ENCODE assay signal across 1 cellular context in the genomic region with DNA sequence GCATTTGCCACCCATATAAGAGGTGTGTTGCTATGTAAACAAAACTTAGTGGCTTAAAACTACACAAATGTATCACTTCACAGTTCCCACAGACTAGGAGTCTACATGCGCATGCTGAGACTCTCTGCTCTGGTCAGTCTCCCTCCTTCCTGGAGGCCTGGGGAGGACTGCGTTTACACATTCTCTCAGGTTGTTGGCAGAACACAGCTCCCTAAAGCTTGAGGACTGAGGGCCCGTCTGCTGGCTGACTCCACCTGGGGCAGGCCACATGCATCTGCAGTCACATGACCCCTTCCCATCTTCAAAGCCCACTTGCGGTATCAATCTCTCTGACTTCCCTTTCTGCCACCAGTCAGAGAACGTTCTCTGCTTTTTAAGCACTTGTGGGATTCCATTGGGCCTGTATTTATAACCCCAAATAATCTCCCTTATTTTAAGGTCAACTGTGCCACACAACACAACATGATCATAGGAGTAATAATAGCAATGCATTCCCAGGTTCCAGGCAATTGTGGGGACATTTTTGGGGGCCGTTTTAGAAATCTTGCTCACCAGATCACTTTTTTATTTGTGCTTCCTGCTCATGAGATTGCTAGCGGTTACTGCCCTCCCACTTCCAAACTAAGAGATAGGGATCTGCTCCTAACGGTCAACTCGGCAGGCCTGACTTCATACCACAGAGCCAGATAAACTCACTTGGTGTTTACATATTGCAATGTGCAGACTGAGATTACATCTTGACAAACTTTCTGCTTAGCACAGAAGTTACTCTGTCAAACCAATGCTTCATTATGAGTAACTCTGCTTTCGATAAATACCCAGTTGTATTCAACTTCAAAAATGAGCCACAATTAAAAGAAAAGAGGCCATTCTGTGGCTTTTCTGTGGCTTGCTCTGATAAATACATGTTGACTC.
A peak's percentile ranks its signal among the peaks of the same experiment; 100 is the strongest.
TF ChIP-seq lines count a peak whose summit lies in the region.

No MANE protein-coding gene starts in this region.

TF ChIP-seq in HepG2, 621 proteins besides CTCF, POLR2A, EP300 and RAD21 (continued from another document and continues in another):
- TF ChIP-seq, protein P1, sequence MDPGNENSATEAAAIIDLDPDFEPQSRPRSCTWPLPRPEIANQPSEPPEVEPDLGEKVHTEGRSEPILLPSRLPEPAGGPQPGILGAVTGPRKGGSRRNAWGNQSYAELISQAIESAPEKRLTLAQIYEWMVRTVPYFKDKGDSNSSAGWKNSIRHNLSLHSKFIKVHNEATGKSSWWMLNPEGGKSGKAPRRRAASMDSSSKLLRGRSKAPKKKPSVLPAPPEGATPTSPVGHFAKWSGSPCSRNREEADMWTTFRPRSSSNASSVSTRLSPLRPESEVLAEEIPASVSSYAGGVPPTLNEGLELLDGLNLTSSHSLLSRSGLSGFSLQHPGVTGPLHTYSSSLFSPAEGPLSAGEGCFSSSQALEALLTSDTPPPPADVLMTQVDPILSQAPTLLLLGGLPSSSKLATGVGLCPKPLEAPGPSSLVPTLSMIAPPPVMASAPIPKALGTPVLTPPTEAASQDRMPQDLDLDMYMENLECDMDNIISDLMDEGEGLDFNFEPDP (CRISPR knock-in tag; conservative IDR thresholded peaks at IDR 0.05): no peak
- peak; percentile 80 for TF ChIP-seq GATAD2A (CRISPR knock-in tag; IDR thresholded peaks at IDR 0.05)
- TF ChIP-seq ZNF768 (CRISPR knock-in tag; IDR thresholded peaks at IDR 0.05): no peak
- no peak for TF ChIP-seq HIVEP1 (CRISPR knock-in tag; IDR thresholded peaks at IDR 0.05)
- TF ChIP-seq, protein P2, sequence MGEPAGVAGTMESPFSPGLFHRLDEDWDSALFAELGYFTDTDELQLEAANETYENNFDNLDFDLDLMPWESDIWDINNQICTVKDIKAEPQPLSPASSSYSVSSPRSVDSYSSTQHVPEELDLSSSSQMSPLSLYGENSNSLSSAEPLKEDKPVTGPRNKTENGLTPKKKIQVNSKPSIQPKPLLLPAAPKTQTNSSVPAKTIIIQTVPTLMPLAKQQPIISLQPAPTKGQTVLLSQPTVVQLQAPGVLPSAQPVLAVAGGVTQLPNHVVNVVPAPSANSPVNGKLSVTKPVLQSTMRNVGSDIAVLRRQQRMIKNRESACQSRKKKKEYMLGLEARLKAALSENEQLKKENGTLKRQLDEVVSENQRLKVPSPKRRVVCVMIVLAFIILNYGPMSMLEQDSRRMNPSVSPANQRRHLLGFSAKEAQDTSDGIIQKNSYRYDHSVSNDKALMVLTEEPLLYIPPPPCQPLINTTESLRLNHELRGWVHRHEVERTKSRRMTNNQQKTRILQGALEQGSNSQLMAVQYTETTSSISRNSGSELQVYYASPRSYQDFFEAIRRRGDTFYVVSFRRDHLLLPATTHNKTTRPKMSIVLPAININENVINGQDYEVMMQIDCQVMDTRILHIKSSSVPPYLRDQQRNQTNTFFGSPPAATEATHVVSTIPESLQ (CRISPR knock-in tag; conservative IDR thresholded peaks at IDR 0.05): no peak
- 0 out of 2 replicates have a peak, but pooled peaks have one; percentile 10 for TF ChIP-seq NFYC (CRISPR knock-in tag; IDR thresholded peaks at IDR 0.05)
- TF ChIP-seq ZNF564 (CRISPR knock-in tag; IDR thresholded peaks at IDR 0.05): no peak
- TF ChIP-seq ZNF737 (CRISPR knock-in tag; IDR thresholded peaks at IDR 0.05; ENCODE audit: borderline replicate concordance): no peak
- no peak for TF ChIP-seq TEAD2 (CRISPR knock-in tag; IDR thresholded peaks at IDR 0.05)
- no peak for TF ChIP-seq HOXA9 (CRISPR knock-in tag; IDR thresholded peaks at IDR 0.05; ENCODE audit: borderline replicate concordance)
- TF ChIP-seq, protein P3, sequence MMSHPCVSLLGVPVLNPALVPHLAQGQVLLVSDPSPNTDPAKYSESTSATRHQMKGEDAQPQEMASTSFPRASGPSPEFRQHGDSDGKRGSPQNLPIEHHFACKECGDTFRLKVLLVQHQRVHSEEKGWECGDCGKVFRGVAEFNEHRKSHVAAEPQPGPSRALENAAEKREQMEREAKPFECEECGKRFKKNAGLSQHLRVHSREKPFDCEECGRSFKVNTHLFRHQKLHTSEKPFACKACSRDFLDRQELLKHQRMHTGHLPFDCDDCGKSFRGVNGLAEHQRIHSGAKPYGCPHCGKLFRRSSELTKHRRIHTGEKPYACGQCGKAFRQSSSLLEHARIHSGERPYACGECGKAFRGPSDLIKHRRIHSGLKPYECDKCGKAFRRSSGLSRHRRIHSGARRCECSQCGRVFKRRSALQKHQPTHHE (CRISPR knock-in tag; IDR thresholded peaks at IDR 0.05; ENCODE audit: borderline replicate concordance): no peak
- TF ChIP-seq MBD4 (IDR thresholded peaks at IDR 0.05; ENCODE audit: borderline replicate concordance, low read length): no peak
- no peak for TF ChIP-seq ZNF607 (CRISPR knock-in tag; IDR thresholded peaks at IDR 0.05; ENCODE audit: borderline replicate concordance)
- TF ChIP-seq, protein P4, sequence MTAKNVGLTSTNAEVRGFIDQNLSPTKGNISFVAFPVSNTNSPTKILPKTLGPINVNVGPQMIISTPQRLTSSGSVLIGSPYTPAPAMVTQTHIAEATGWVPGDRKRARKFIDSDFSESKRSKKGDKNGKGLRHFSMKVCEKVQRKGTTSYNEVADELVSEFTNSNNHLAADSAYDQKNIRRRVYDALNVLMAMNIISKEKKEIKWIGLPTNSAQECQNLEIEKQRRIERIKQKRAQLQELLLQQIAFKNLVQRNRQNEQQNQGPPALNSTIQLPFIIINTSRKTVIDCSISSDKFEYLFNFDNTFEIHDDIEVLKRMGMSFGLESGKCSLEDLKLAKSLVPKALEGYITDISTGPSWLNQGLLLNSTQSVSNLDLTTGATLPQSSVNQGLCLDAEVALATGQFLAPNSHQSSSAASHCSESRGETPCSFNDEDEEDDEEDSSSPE (CRISPR knock-in tag; IDR thresholded peaks at IDR 0.05): no peak
- TF ChIP-seq RXRA (CRISPR knock-in tag; IDR thresholded peaks at IDR 0.05): no peak
- TF ChIP-seq, protein P5, sequence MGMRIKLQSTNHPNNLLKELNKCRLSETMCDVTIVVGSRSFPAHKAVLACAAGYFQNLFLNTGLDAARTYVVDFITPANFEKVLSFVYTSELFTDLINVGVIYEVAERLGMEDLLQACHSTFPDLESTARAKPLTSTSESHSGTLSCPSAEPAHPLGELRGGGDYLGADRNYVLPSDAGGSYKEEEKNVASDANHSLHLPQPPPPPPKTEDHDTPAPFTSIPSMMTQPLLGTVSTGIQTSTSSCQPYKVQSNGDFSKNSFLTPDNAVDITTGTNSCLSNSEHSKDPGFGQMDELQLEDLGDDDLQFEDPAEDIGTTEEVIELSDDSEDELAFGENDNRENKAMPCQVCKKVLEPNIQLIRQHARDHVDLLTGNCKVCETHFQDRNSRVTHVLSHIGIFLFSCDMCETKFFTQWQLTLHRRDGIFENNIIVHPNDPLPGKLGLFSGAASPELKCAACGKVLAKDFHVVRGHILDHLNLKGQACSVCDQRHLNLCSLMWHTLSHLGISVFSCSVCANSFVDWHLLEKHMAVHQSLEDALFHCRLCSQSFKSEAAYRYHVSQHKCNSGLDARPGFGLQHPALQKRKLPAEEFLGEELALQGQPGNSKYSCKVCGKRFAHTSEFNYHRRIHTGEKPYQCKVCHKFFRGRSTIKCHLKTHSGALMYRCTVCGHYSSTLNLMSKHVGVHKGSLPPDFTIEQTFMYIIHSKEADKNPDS (CRISPR knock-in tag; IDR thresholded peaks at IDR 0.05): peak; percentile 79; the same call in 1 of the 2 replicates
- TF ChIP-seq, protein P6, sequence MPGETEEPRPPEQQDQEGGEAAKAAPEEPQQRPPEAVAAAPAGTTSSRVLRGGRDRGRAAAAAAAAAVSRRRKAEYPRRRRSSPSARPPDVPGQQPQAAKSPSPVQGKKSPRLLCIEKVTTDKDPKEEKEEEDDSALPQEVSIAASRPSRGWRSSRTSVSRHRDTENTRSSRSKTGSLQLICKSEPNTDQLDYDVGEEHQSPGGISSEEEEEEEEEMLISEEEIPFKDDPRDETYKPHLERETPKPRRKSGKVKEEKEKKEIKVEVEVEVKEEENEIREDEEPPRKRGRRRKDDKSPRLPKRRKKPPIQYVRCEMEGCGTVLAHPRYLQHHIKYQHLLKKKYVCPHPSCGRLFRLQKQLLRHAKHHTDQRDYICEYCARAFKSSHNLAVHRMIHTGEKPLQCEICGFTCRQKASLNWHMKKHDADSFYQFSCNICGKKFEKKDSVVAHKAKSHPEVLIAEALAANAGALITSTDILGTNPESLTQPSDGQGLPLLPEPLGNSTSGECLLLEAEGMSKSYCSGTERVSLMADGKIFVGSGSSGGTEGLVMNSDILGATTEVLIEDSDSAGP (CRISPR knock-in tag; IDR thresholded peaks at IDR 0.05; ENCODE audit: borderline replicate concordance): 0 out of 2 replicates have a peak, but pooled peaks have one; percentile 29
- TF ChIP-seq, protein P7, sequence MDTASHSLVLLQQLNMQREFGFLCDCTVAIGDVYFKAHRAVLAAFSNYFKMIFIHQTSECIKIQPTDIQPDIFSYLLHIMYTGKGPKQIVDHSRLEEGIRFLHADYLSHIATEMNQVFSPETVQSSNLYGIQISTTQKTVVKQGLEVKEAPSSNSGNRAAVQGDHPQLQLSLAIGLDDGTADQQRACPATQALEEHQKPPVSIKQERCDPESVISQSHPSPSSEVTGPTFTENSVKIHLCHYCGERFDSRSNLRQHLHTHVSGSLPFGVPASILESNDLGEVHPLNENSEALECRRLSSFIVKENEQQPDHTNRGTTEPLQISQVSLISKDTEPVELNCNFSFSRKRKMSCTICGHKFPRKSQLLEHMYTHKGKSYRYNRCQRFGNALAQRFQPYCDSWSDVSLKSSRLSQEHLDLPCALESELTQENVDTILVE (CRISPR knock-in tag; IDR thresholded peaks at IDR 0.05): peak; percentile 45; the same call in 1 of the 2 replicates
- no peak for TF ChIP-seq ZBTB7A (CRISPR knock-in tag; IDR thresholded peaks at IDR 0.05)
- TF ChIP-seq CCAR2 (optimal IDR thresholded peaks at IDR 0.05; ENCODE audit: low read depth, low read length): no peak
- TF ChIP-seq ZC3H4 (CRISPR knock-in tag; IDR thresholded peaks at IDR 0.05; ENCODE audit: borderline replicate concordance): no peak
- TF ChIP-seq MLLT10 (CRISPR knock-in tag; IDR thresholded peaks at IDR 0.05): no peak
- no peak; the same call in 1 of the 2 replicates for TF ChIP-seq SOX13 (IDR thresholded peaks at IDR 0.05)
- TF ChIP-seq SOX13 (CRISPR knock-in tag; conservative IDR thresholded peaks at IDR 0.05 in 1 of 2, IDR thresholded peaks at IDR 0.05 in 1 of 2): peak in 1 of 2 experiments; percentile 70; a peak in 2 of 4 replicates
- TF ChIP-seq, protein P8, sequence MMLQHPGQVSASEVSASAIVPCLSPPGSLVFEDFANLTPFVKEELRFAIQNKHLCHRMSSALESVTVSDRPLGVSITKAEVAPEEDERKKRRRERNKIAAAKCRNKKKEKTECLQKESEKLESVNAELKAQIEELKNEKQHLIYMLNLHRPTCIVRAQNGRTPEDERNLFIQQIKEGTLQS (CRISPR knock-in tag; IDR thresholded peaks at IDR 0.05): peak; percentile 21; the same call in 1 of the 2 replicates
- TF ChIP-seq, protein P9, sequence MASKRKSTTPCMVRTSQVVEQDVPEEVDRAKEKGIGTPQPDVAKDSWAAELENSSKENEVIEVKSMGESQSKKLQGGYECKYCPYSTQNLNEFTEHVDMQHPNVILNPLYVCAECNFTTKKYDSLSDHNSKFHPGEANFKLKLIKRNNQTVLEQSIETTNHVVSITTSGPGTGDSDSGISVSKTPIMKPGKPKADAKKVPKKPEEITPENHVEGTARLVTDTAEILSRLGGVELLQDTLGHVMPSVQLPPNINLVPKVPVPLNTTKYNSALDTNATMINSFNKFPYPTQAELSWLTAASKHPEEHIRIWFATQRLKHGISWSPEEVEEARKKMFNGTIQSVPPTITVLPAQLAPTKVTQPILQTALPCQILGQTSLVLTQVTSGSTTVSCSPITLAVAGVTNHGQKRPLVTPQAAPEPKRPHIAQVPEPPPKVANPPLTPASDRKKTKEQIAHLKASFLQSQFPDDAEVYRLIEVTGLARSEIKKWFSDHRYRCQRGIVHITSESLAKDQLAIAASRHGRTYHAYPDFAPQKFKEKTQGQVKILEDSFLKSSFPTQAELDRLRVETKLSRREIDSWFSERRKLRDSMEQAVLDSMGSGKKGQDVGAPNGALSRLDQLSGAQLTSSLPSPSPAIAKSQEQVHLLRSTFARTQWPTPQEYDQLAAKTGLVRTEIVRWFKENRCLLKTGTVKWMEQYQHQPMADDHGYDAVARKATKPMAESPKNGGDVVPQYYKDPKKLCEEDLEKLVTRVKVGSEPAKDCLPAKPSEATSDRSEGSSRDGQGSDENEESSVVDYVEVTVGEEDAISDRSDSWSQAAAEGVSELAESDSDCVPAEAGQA (IDR thresholded peaks at IDR 0.05; ENCODE audit: low read depth): no peak
- TF ChIP-seq, protein P9 (CRISPR knock-in tag; IDR thresholded peaks at IDR 0.05; ENCODE audit: borderline replicate concordance): no peak
- peak; percentile 40; the same call in 1 of the 2 replicates for TF ChIP-seq THAP11 (CRISPR knock-in tag; IDR thresholded peaks at IDR 0.05)
- TF ChIP-seq, protein P10, sequence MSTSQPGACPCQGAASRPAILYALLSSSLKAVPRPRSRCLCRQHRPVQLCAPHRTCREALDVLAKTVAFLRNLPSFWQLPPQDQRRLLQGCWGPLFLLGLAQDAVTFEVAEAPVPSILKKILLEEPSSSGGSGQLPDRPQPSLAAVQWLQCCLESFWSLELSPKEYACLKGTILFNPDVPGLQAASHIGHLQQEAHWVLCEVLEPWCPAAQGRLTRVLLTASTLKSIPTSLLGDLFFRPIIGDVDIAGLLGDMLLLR (CRISPR knock-in tag; IDR thresholded peaks at IDR 0.05): no peak
- no peak for TF ChIP-seq ZNF354B (CRISPR knock-in tag; IDR thresholded peaks at IDR 0.05)
- TF ChIP-seq ZNF878 (CRISPR knock-in tag; IDR thresholded peaks at IDR 0.05): no peak; the same call in 1 of the 2 replicates
- no peak for TF ChIP-seq ARHGAP35 (CRISPR knock-in tag; IDR thresholded peaks at IDR 0.05; ENCODE audit: borderline replicate concordance)
- peak; percentile 85 for TF ChIP-seq TEAD3 (CRISPR knock-in tag; optimal IDR thresholded peaks at IDR 0.05; ENCODE audit: borderline replicate concordance)
